ENCODE assay signal across 23 cellular contexts in genomic region chr7:5383314-5384098, GRCh38. TPM values are rescaled to one million over a fixed set of nuclear protein-coding genes. Genes with fewer than 3 reads are reported as not detected.
DNase-seq lines count a peak whose midpoint lies in the region; ATAC-seq, FAIRE-seq and TF ChIP-seq lines count a peak whose summit lies in the region.
"Had no signal": no experiment of that assay in that cellular context is flagged by ENCODE, and none has a peak within 500 bp of the region (broad histone marks: within the 10 kb centered on the region; RNA-seq: fewer than 3 reads in every experiment).

No MANE protein-coding gene starts in this region.

- TF ChIP-seq POLR2A in HepG2 (IDR thresholded peaks at IDR 0.05; ENCODE audit: insufficient read depth in 1 of 2, low read depth in 2 of 2, low read length in 2 of 2), result no peak
- TF ChIP-seq POLR2A in right lobe of liver (IDR thresholded peaks at IDR 0.05), result no peak
- no peak for TF ChIP-seq POLR2A in erythroblast (IDR thresholded peaks at IDR 0.05; ENCODE audit: low read length)
- TF ChIP-seq POLR2A in gastrocnemius medialis (IDR thresholded peaks at IDR 0.05), result no peak

- peaks cover 32% of the 10 kb centered on the region for H3K4me1 Mint-ChIP-seq in neural progenitor cell

- H3F3A ChIP-seq in neural progenitor cell (ENCODE audit: low read depth), result peaks cover 10% of the 10 kb centered on the region

- H3K27me3 ChIP-seq in HepG2 (ENCODE audit: control insufficient read depth in 1 of 2, insufficient read depth in 2 of 2, low read length in 2 of 2), result no peaks in the 10 kb centered on the region
- no peaks in the 10 kb centered on the region for H3K27me3 ChIP-seq in right lobe of liver
- H3K27me3 ChIP-seq in neural progenitor cell, result no peaks in the 10 kb centered on the region
- no peaks in the 10 kb centered on the region for H3K27me3 ChIP-seq in gastrocnemius medialis
- no peaks in the 10 kb centered on the region for H3K27me3 ChIP-seq in upper lobe of right lung
- H3K27me3 ChIP-seq: brain microvascular endothelial cell, left lung, ovary, uterus had no signal

- ATAC-seq in HepG2, result no peak
- no peak for ATAC-seq in right lobe of liver
- no peak for ATAC-seq in HG03045 (IDR thresholded peaks at IDR 0.05; ENCODE audit: unreplicated experiment)
- ATAC-seq in gastrocnemius medialis, result no peak
- no peak for ATAC-seq in upper lobe of right lung
- ATAC-seq: esophagus mucosa, left lung had no signal

- H3K36me3 ChIP-seq in HepG2 (replicated peaks in 1 of 2; ENCODE audit: control insufficient read depth in 1 of 2, insufficient read depth in 2 of 2, low read length in 2 of 2), result peaks cover 23 to 33% of the 10 kb centered on the region in 2 experiments; a peak in 4 of 5 replicates
- peaks cover 0 to 28% (median 14%) of the 10 kb centered on the region in 4 donors for H3K36me3 ChIP-seq in right lobe of liver
- no peaks in the 10 kb centered on the region for H3K36me3 ChIP-seq in neural progenitor cell
- H3K36me3 ChIP-seq in gastrocnemius medialis, result peaks cover 0 to 21% of the 10 kb centered on the region in 2 donors
- peaks cover 39% of the 10 kb centered on the region for H3K36me3 ChIP-seq in upper lobe of right lung
- H3K36me3 ChIP-seq: ovary, uterus had no signal

- peaks cover 4% of the 10 kb centered on the region for H3K27me3 Mint-ChIP-seq in neural progenitor cell (ENCODE audit: insufficient read depth, low read depth)
- H3K27me3 Mint-ChIP-seq: activated naive CD8-positive, alpha-beta T cell treated with anti-CD3 and anti-CD28 coated beads, Interleukin-2, amount 10 ng/mL, durations not matched to agents 7 days and 5 days had no signal

- POLR2A ChIA-PET in HepG2 (lab: Yijun Ruan, JAX), result interaction anchor here (1.0 to 1.3 kb wide), 2 partner anchors 13 to 21 kb away, joined by 3 read pairs; no protein-coding TSS in a partner anchor

- intact Hi-C loops in HepG2 (cut with micrococcal nuclease; ENCODE audit: unreplicated experiment), result no loop called here
- intact Hi-C loops in right lobe of liver (cut with DNase I), result no loop called here
- intact Hi-C loops in gastrocnemius medialis (cut with DNase I; ENCODE audit: low total_unique reads), result no loop called here
- intact Hi-C loops in upper lobe of right lung (cut with DNase I), result no loop called here

- H3K9ac ChIP-seq in HepG2 (ENCODE audit: insufficient read depth, low read depth, low read length) (no peak overlapping the region), neural progenitor cell (no peak overlapping the region)

- no peak for DNase-seq in HepG2 (ENCODE audit: low spot score)
- no peak for DNase-seq in right lobe of liver
- peak; percentile 23 for DNase-seq in epidermal melanocyte (ENCODE audit: insufficient read length, low spot score)
- DNase-seq in neural progenitor cell (ENCODE audit: low spot score), result no peak
- DNase-seq in erythroblast (lab: John Stamatoyannopoulos, UW), result no peak
- no peak for DNase-seq in gastrocnemius medialis
- DNase-seq in upper lobe of right lung, result no peak
- DNase-seq: activated CD4-positive, alpha-beta T cell treated with anti-CD3 and anti-CD28 coated beads for 1 hour; activated naive CD8-positive, alpha-beta T cell treated with anti-CD3 and anti-CD28 coated beads, Interleukin-2, amount 10 ng/mL, durations not matched to agents 7 days and 5 days; brain microvascular endothelial cell; dermis blood vessel endothelial cell; left lung; NCI-H2029; NCI-H524 treated with DMSO at 0.1 percent for 48 hours; ovary; stimulated activated naive CD4-positive, alpha-beta T cell treated with Interleukin-2 at 50 U/mL for 16 hours; uterus had no signal

- TF ChIP-seq CTCF in HepG2 (CRISPR knock-in tag; IDR thresholded peaks at IDR 0.05) (no peak), right lobe of liver (IDR thresholded peaks at IDR 0.05) (no peak), neural progenitor cell (IDR thresholded peaks at IDR 0.05) (no peak), gastrocnemius medialis (IDR thresholded peaks at IDR 0.05 in 4 of 5, conservative IDR thresholded peaks at IDR 0.05 in 1 of 5) (no peak), upper lobe of right lung (IDR thresholded peaks at IDR 0.05) (no peak)

- H3K9me3 ChIP-seq in HepG2 (ENCODE audit: low read length) (no peaks in the 10 kb centered on the region), right lobe of liver (no peaks in the 10 kb centered on the region), neural progenitor cell (ENCODE audit: low read depth) (no peaks in the 10 kb centered on the region), gastrocnemius medialis (no peaks in the 10 kb centered on the region), upper lobe of right lung (no peaks in the 10 kb centered on the region)
- H3K9me3 ChIP-seq: A549, HAP-1, left lung, ovary, uterus had no signal

- no peaks in the 10 kb centered on the region for H3K9me3 Mint-ChIP-seq in neural progenitor cell
- H3K9me3 Mint-ChIP-seq: activated naive CD8-positive, alpha-beta T cell treated with anti-CD3 and anti-CD28 coated beads, Interleukin-2, amount 10 ng/mL, durations not matched to agents 7 days and 5 days had no signal

- H3K79me2 ChIP-seq in HepG2 (ENCODE audit: insufficient read depth, low read length), result peaks cover 52% of the 10 kb centered on the region
- peaks cover 31% of the 10 kb centered on the region for H3K79me2 ChIP-seq in neural progenitor cell (ENCODE audit: low read depth)

- H3K4me2 ChIP-seq in HepG2 (ENCODE audit: low read depth, low read length), result no peak overlapping the region
- peak overlapping the region; percentile 72 for H3K4me2 ChIP-seq in neural progenitor cell
- H3K4me2 ChIP-seq: A549 had no signal

- CTCF ChIA-PET in HepG2 (lab: Yijun Ruan, JAX; ENCODE audit: low intra/inter-chr PET ratio, low total read pairs), result no interaction called here

- TF ChIP-seq EP300 in HepG2 (IDR thresholded peaks at IDR 0.05; ENCODE audit: low read depth in 2 of 2, low read length in 2 of 2) (no peak), HepG2 (CRISPR knock-in tag; IDR thresholded peaks at IDR 0.05; ENCODE audit: borderline replicate concordance) (no peak)

- WGBS in HepG2 (ENCODE audit: low lambda C conversion rate), result 87% methylated on average over 13 of the region's 16 CpGs
- WGBS in right lobe of liver (ENCODE audit: insufficient coverage, low coverage, low lambda C conversion rate, missing lambda C conversion rate), result 61% methylated on average over 11 of the region's 16 CpGs

- H4K20me1 ChIP-seq in HepG2 (ENCODE audit: insufficient read depth, low read length), result peaks cover 63% of the 10 kb centered on the region; the same call in 1 of the 2 replicates
- peaks cover 60% of the 10 kb centered on the region for H4K20me1 ChIP-seq in neural progenitor cell (ENCODE audit: low read depth)

- FAIRE-seq in HepG2 (lab: Jason Lieb, UNC), result no peak
- FAIRE-seq: A549, GM12878 had no signal

- in situ Hi-C loops in HepG2 (cut with HindIII; ENCODE audit: extremely low pct_ligation_motif_present, low pct_unique_long_range_greater_than_20kb) (no loop called here), gastrocnemius medialis (cut with MboI; ENCODE audit: low sequenced_read_pairs in 4 of 4) (no loop called here)

- no peak for TF ChIP-seq RAD21 in HepG2 (CRISPR knock-in tag; IDR thresholded peaks at IDR 0.05)

- BruUV-seq in HepG2 (replicated peaks; lab: Mats Ljungman, UMichigan), result no TSS peak

- H3K27ac Mint-ChIP-seq in neural progenitor cell, result peak overlapping the region; percentile 74

- H3K36me3 Mint-ChIP-seq in neural progenitor cell, result peaks cover 12% of the 10 kb centered on the region

- H2AFZ ChIP-seq in HepG2 (ENCODE audit: low read length) (no peak overlapping the region), neural progenitor cell (replicated peaks) (no peak overlapping the region)

- no peak overlapping the region for H3K4me3 ChIP-seq in HepG2 (replicated peaks in 1 of 3; ENCODE audit: insufficient read depth in 1 of 3, low read depth in 2 of 3, low read length in 3 of 3)
- H3K4me3 ChIP-seq in right lobe of liver, result no peak overlapping the region
- H3K4me3 ChIP-seq in neural progenitor cell, result no peak overlapping the region
- H3K4me3 ChIP-seq in gastrocnemius medialis, result no peak overlapping the region
- no peak overlapping the region for H3K4me3 ChIP-seq in upper lobe of right lung
- H3K4me3 ChIP-seq: A549, GM12878, HAP-1, left lung, ovary had no signal

- peak overlapping the region; percentile 69 for H3K4me3 Mint-ChIP-seq in neural progenitor cell
- H3K4me3 Mint-ChIP-seq: activated naive CD8-positive, alpha-beta T cell treated with anti-CD3 and anti-CD28 coated beads, Interleukin-2, amount 10 ng/mL, durations not matched to agents 7 days and 5 days had no signal

- H3K4me1 ChIP-seq in HepG2 (ENCODE audit: insufficient read depth, low read length) (peaks cover 10% of the 10 kb centered on the region; the same call in 1 of the 2 replicates), right lobe of liver (peaks cover 0 to 8% (median 0%) of the 10 kb centered on the region in 4 donors), neural progenitor cell (peaks cover 18% of the 10 kb centered on the region), gastrocnemius medialis (peaks cover 18 to 27% of the 10 kb centered on the region in 2 donors), upper lobe of right lung (peaks cover 42% of the 10 kb centered on the region)
- H3K4me1 ChIP-seq: HAP-1 had no signal

- H3K27ac ChIP-seq in HepG2 (ENCODE audit: extremely low read length, insufficient read depth, low read length), result no peak overlapping the region
- no peak overlapping the region for H3K27ac ChIP-seq in right lobe of liver
- peak overlapping the region; percentile 9 for H3K27ac ChIP-seq in neural progenitor cell
- no peak overlapping the region for H3K27ac ChIP-seq in gastrocnemius medialis
- no peak overlapping the region for H3K27ac ChIP-seq in upper lobe of right lung
- H3K27ac ChIP-seq: A549, brain microvascular endothelial cell, HL-60, left lung had no signal

RNA-seq across cellular contexts. Expression of gene TNRC18, which starts 40.1 kb away (rescaled TPM):
- total RNA-seq in HepG2 (2016; rRNA removed; fragmentation: Illumina TruSeq; extraction: Trizol) (12.8 and 17.4 TPM in 2 replicates), right lobe of liver (10 to 100 TPM; 27.0 to 36.9 (median 30.5) TPM), neural progenitor cell (ENCODE audit: low replicate concordance) (16.1 and 27.2 TPM in 2 replicates), gastrocnemius medialis (10 to 100 TPM in 3 of 4 donors, 1 to 10 TPM in 1; 8.7 to 31.2 (median 20.5) TPM), upper lobe of right lung (118 TPM)
- total RNA-seq in HepG2 (2016; cell fraction: cytosol; rRNA removed; fragmentation: Illumina TruSeq; extraction: Trizol; ENCODE audit: low read depth), result 4.9 and 7.1 TPM in 2 replicates
- total RNA-seq in HepG2 (2016; cell fraction: insoluble cytoplasmic fraction; rRNA removed; fragmentation: Illumina TruSeq; extraction: Trizol), result 12.8 and 21.5 TPM in 2 replicates
- total RNA-seq in HepG2 (2016; cell fraction: membrane; rRNA removed; fragmentation: Illumina TruSeq; extraction: Trizol), result 4.9 and 5.6 TPM in 2 replicates
- total RNA-seq in HepG2 (2016; cell fraction: nucleus; rRNA removed; fragmentation: Illumina TruSeq; extraction: Trizol), result 28.3 and 34.0 TPM in 2 replicates
- 10.9 and 11.7 TPM in 2 replicates for polyA plus RNA-seq in HepG2 (2011; rRNA removed)
- polyA plus RNA-seq in HepG2 (2011; cell fraction: cytosol; rRNA removed), result 8.6 and 11.8 TPM in 2 replicates
- 65.7 and 102 TPM in 2 replicates for polyA plus RNA-seq in HepG2 (2011; cell fraction: nucleus; rRNA removed)
- 40.6 and 53.7 TPM in 2 replicates for polyA plus RNA-seq in HepG2 (2012)
- polyA plus RNA-seq in HepG2 (2016; cell fraction: cytosol; fragmentation: Illumina TruSeq; extraction: Trizol; ENCODE audit: low read depth), result 0.71 and 1.3 TPM in 2 replicates
- 16.6 and 19.8 TPM in 2 replicates for polyA plus RNA-seq in HepG2 (2016; cell fraction: insoluble cytoplasmic fraction; fragmentation: Illumina TruSeq; extraction: Trizol; ENCODE audit: low read depth)
- polyA plus RNA-seq in HepG2 (2016; cell fraction: membrane; fragmentation: Illumina TruSeq; extraction: Trizol; ENCODE audit: low read depth), result 0.82 and 1.2 TPM in 2 replicates
- 58.8 and 59.2 TPM in 2 replicates for polyA plus RNA-seq in HepG2 (2016; cell fraction: nucleus; fragmentation: Illumina TruSeq; extraction: Trizol; ENCODE audit: insufficient read depth, low read depth)
- polyA minus RNA-seq in HepG2 (2011; rRNA and poly(A)+ RNA removed; ENCODE audit: low replicate concordance), result 11.2 and 51.4 TPM in 2 replicates
- 44.7 and 49.3 TPM in 2 replicates for polyA minus RNA-seq in HepG2 (2011; cell fraction: cytosol; rRNA and poly(A)+ RNA removed)
- polyA minus RNA-seq in HepG2 (2011; cell fraction: nucleus; rRNA and poly(A)+ RNA removed), result 49.2 and 54.8 TPM in 2 replicates
